Comparison of ENCODE assay signal across 11 cellular contexts in the genomic region with DNA sequence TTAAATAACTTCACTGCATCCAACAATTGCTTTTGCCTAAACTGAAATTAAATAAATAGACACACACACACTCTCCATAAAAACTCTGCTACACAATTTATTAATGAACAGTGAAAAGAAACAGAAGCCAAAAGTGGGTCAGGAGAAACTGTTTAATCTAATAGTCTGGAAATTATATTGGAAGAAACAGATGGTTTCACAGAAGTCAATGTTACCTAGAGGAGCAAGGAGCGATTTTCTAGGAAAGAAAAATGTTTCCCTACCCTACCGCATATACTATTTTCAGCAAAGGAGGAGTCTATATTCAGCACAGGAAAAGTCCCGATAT.
DNase-seq lines count a peak whose midpoint lies in the region; TF ChIP-seq lines count a peak whose summit lies in the region.
"Had no signal": no experiment of that assay in that cellular context is flagged by ENCODE, and none has a peak within 500 bp of the region (broad histone marks: within the 10 kb centered on the region; RNA-seq: fewer than 3 reads in every experiment).

No MANE protein-coding gene starts in this region.

- no peak for TF ChIP-seq CTCF in DOHH2 (IDR thresholded peaks at IDR 0.05; ENCODE audit: low read depth, low read length, poor library complexity, severe bottlenecking)
- TF ChIP-seq CTCF in OCI-LY1 (IDR thresholded peaks at IDR 0.05; ENCODE audit: low read length): no peak

- H3K27me3 ChIP-seq in DOHH2 (ENCODE audit: control insufficient read depth, low read length) (no peaks in the 10 kb centered on the region), OCI-LY1 (ENCODE audit: insufficient read depth, low read length) (no peaks in the 10 kb centered on the region)
- no peaks in the 10 kb centered on the region for H3K27me3 ChIP-seq in effector memory CD4-positive, alpha-beta T cell (replicated peaks; ENCODE audit: control insufficient read depth, insufficient read depth, low read length, poor library complexity, severe bottlenecking)
- H3K27me3 ChIP-seq: sigmoid colon had no signal

- H3K9me2 ChIP-seq in DOHH2 (replicated peaks; ENCODE audit: control insufficient read depth, low read length): no peaks in the 10 kb centered on the region
- no peaks in the 10 kb centered on the region for H3K9me2 ChIP-seq in OCI-LY1 (ENCODE audit: low read depth, low read length)

- peak overlapping the region; percentile 56 for H3K4me2 ChIP-seq in DOHH2 (ENCODE audit: low read length)
- H3K4me2 ChIP-seq in OCI-LY1 (ENCODE audit: low read length): peak overlapping the region; percentile 49

- H3K4me3 ChIP-seq in DOHH2 (ENCODE audit: low read length) (peak overlapping the region; percentile 38), OCI-LY1 (ENCODE audit: low read depth, low read length, poor library complexity, severe bottlenecking) (peak overlapping the region; percentile 36), skin epidermis (no peak overlapping the region)
- H3K4me3 ChIP-seq in effector memory CD4-positive, alpha-beta T cell (ENCODE audit: insufficient read depth, low read depth, low read length, poor library complexity, severe bottlenecking): peak overlapping the region; percentile 20
- H3K4me3 ChIP-seq: sigmoid colon had no signal

- H3K9me3 ChIP-seq in DOHH2 (ENCODE audit: control insufficient read depth, insufficient read depth, low read length) (no peaks in the 10 kb centered on the region), OCI-LY1 (ENCODE audit: low read length) (no peaks in the 10 kb centered on the region)
- H3K9me3 ChIP-seq in effector memory CD4-positive, alpha-beta T cell (ENCODE audit: control insufficient read depth, low read length): no peaks in the 10 kb centered on the region
- H3K9me3 ChIP-seq: sigmoid colon had no signal

- H3K79me2 ChIP-seq in DOHH2 (ENCODE audit: control insufficient read depth, low read length): peaks cover 100% of the 10 kb centered on the region
- peaks cover 100% of the 10 kb centered on the region for H3K79me2 ChIP-seq in OCI-LY1 (ENCODE audit: insufficient read depth, low read length)

- H3K4me1 ChIP-seq in DOHH2 (ENCODE audit: control insufficient read depth, low read length): peaks cover 100% of the 10 kb centered on the region
- H3K4me1 ChIP-seq in OCI-LY1 (ENCODE audit: insufficient read depth, low read length, severe bottlenecking): peaks cover 62% of the 10 kb centered on the region
- H3K4me1 ChIP-seq in effector memory CD4-positive, alpha-beta T cell (ENCODE audit: control insufficient read depth, insufficient read depth, low read length, poor library complexity, severe bottlenecking): peaks cover 26% of the 10 kb centered on the region

- H2AFZ ChIP-seq in OCI-LY1 (ENCODE audit: low read length): no peak overlapping the region

- H3K27ac ChIP-seq in DOHH2 (ENCODE audit: low read depth, low read length): peak overlapping the region; percentile 57
- H3K27ac ChIP-seq in OCI-LY1 (ENCODE audit: low read depth, low read length, poor library complexity, severe bottlenecking): peak overlapping the region; percentile 90
- peak overlapping the region; percentile 51 for H3K27ac ChIP-seq in effector memory CD4-positive, alpha-beta T cell (ENCODE audit: insufficient read depth, low read length, poor library complexity, severe bottlenecking)
- peak overlapping the region in 12 of 21 experiments; percentile 9 to 66 (median 50) for H3K27ac ChIP-seq in skin epidermis

- peak overlapping the region; percentile 37; the same call in 1 of the 2 replicates for H3K9ac ChIP-seq in OCI-LY1 (ENCODE audit: low read length)

- H3K36me3 ChIP-seq in DOHH2 (ENCODE audit: control insufficient read depth, low read length): peaks cover 100% of the 10 kb centered on the region
- H3K36me3 ChIP-seq in OCI-LY1 (ENCODE audit: insufficient read depth, low read length): peaks cover 92% of the 10 kb centered on the region
- no peaks in the 10 kb centered on the region for H3K36me3 ChIP-seq in effector memory CD4-positive, alpha-beta T cell (ENCODE audit: control insufficient read depth, insufficient read depth, low read length)
- H3K36me3 ChIP-seq: sigmoid colon had no signal

- peaks cover 46% of the 10 kb centered on the region for H4K20me1 ChIP-seq in DOHH2 (ENCODE audit: control insufficient read depth, insufficient read depth, low read depth, low read length)
- no peaks in the 10 kb centered on the region for H4K20me1 ChIP-seq in OCI-LY1 (ENCODE audit: insufficient read depth, low read length)

- DNase-seq in effector memory CD4-positive, alpha-beta T cell: no peak
- DNase-seq in NCI-H510A treated with DMSO at 0.1 percent for 48 hours (lab: John Stamatoyannopoulos, UW) (no peak), NCI-H1930 (lab: John Stamatoyannopoulos, UW) (no peak)
- DNase-seq in effector CD8-positive, alpha-beta T cell (lab: John Stamatoyannopoulos, UW): no peak
- DNase-seq: foreskin melanocyte, GOT3, SHP77, sigmoid colon had no signal

- peaks cover 19% of the 10 kb centered on the region for H3F3A ChIP-seq in DOHH2 (ENCODE audit: control insufficient read depth, insufficient read depth)
- no peaks in the 10 kb centered on the region for H3F3A ChIP-seq in OCI-LY1 (ENCODE audit: insufficient read depth, low read length)

Comparison
In these comparisons a context has a peak if more than half of its experiments do, and no peak if none do; other contexts are left out.
1. H3K4me3 ChIP-seq: peak in DOHH2 (single experiment), OCI-LY1 (single experiment) and effector memory CD4-positive, alpha-beta T cell (single experiment); none in skin epidermis (0 of 7).
2. Peak in every context shown above with its lines, with median percentiles within 50 percentile points of each other: H3K27ac ChIP-seq.